ENCODE assay signal across 8 cellular contexts in genomic region chr11:64250875-64251721, GRCh38. TPM values are rescaled to one million over a fixed set of nuclear protein-coding genes. Genes with fewer than 3 reads are reported as not detected.
DNase-seq lines count a peak whose midpoint lies in the region; ATAC-seq and TF ChIP-seq lines count a peak whose summit lies in the region.

Gene PLCB3 (plus strand): TSS chr11:64251530. CDS start chr11:64251650, 120 bp downstream.

- H3K4me1 ChIP-seq in BLaER1 (peaks cover 66% of the 10 kb centered on the region), left lung (peaks cover 9 to 49% of the 10 kb centered on the region in 2 donors)

- H3K4me2 ChIP-seq in BLaER1: peak within 1 kb of the TSS; percentile 97

- DNase-seq in Kasumi-1 (lab: John Stamatoyannopoulos, UW): peak; percentile 50 to 51
- peak; percentile 32 to 56 (median 44) for DNase-seq in activated CD4-positive, CD25-positive, alpha-beta regulatory T cell (lab: John Stamatoyannopoulos, UW)
- no peak for DNase-seq in coronary artery (ENCODE audit: low spot score)
- DNase-seq in left lung: peak; percentile 59 to 93
- peak; percentile 54 to 71 for DNase-seq in stimulated activated CD4-positive, alpha-beta T cell treated with anti-CD3 and anti-CD28 coated beads, Interleukin-4, amount 100 ng/mL, for 4 hours
- no peak for DNase-seq in cerebellar cortex (ENCODE audit: low spot score)

- no peaks in the 10 kb centered on the region for H3K27me3 ChIP-seq in BLaER1
- H3K27me3 ChIP-seq in left lung: no peaks in the 10 kb centered on the region

- peak within 1 kb of the TSS; percentile 97 for H3K27ac ChIP-seq in BLaER1
- peak within 1 kb of the TSS; percentile 67 to 80 for H3K27ac ChIP-seq in coronary artery
- H3K27ac ChIP-seq in left lung: peak within 1 kb of the TSS; percentile 56 to 73

- peaks cover 21% of the 10 kb centered on the region for H3K36me3 ChIP-seq in BLaER1
- peaks cover 0 to 19% of the 10 kb centered on the region in 2 donors for H3K36me3 ChIP-seq in left lung

- peak; percentile 83 for TF ChIP-seq CTCF in coronary artery (IDR thresholded peaks at IDR 0.05)
- peak; percentile 79 to 89 for TF ChIP-seq CTCF in left lung (IDR thresholded peaks at IDR 0.05)

- peaks cover 33% of the 10 kb centered on the region for H4K20me1 ChIP-seq in BLaER1

- intact Hi-C loops in left lung (cut with DNase I): no loop called here

- peak within 1 kb of the TSS; percentile 86 for H3K9ac ChIP-seq in BLaER1

- H3K4me3 ChIP-seq in BLaER1: peak within 1 kb of the TSS; percentile 92
- H3K4me3 ChIP-seq in coronary artery: peak within 1 kb of the TSS; percentile 83
- H3K4me3 ChIP-seq in left lung: peak within 1 kb of the TSS; percentile 82 to 87

- no peaks in the 10 kb centered on the region for H3K9me3 ChIP-seq in BLaER1
- H3K9me3 ChIP-seq in left lung: no peaks in the 10 kb centered on the region

- ATAC-seq in GM19035 (IDR thresholded peaks at IDR 0.05; ENCODE audit: unreplicated experiment): peak; percentile 47
- ATAC-seq in left lung: peak; percentile 71

RNA-seq across cellular contexts. Expression of gene PLCB3, which starts in this region (rescaled TPM):
- 10 to 100 TPM; 39.1 to 42.7 TPM for total RNA-seq in left lung

Comparison
In these comparisons a context has a peak if more than half of its experiments do, and no peak if none do; other contexts are left out.
1. DNase-seq: peak in Kasumi-1 (2 of 2), activated CD4-positive, CD25-positive, alpha-beta regulatory T cell (4 of 4), left lung (2 of 2) and stimulated activated CD4-positive, alpha-beta T cell treated with anti-CD3 and anti-CD28 coated beads, Interleukin-4, amount 100 ng/mL, for 4 hours (2 of 2); none in coronary artery (single experiment) and cerebellar cortex (single experiment).
2. Peak in every context shown above with its lines, with median percentiles within 50 percentile points of each other: H3K27ac ChIP-seq and H3K4me3 ChIP-seq.